ENCODE assay signal across 20 cellular contexts in the genomic region with DNA sequence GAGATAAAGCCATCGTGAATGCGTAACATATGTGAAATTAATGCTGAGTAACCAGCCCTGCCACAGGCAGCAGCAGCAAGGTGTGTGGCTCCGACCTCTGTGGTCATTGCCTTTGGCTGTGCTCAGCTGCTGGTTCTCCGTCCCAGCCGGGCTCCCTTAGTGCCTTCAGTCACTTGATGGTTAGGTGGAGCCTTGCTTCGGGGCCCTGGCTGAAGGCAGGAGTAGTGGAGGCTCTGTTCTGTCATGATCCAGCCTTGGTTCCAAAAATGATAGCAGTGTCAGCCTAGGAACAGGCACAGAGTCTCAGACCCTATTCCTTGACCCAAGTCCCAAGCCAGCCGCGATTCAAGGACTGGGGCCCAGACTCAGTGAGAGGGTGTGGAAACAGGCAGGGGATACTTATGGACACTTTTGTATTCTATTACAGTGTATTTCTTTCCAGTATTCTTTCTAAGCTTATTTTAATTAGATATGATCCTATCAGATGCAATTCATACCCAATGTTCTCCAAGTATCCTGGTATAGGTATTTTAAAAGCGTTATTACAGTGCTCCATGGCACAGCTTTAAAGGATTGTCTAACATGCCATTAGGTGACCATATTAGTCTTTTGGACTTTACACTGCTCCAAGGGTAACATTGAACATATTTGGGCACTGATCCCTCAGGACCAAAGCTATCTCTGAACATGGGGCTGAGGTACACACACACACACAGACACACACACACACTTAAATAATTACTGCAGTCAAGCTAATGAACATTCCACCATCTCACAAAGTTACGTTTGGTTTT. TPM values are rescaled to one million over a fixed set of nuclear protein-coding genes. Genes with fewer than 3 reads are reported as not detected.
"Had no signal": no experiment of that assay in that cellular context is flagged by ENCODE, and none has a peak within 500 bp of the region (broad histone marks: within the 10 kb centered on the region; RNA-seq: fewer than 3 reads in every experiment).

No MANE protein-coding gene starts in this region.

- H3K27ac Mint-ChIP-seq: activated naive CD4-positive, alpha-beta T cell treated with anti-CD3 and anti-CD28 coated beads for 36 hours; activated naive CD8-positive, alpha-beta T cell treated with anti-CD3 and anti-CD28 coated beads, Interleukin-2, amount 50 U/mL, for 24 hours; activated T-cell treated with anti-CD3 and anti-CD28 coated beads, Interleukin-2, amount 50 U/mL, for 72 hours; nephron progenitor cell; stimulated activated memory B cell treated with anti-CD40 and anti-IgM and Interleukin-4, amounts not matched to agents 10 μg/mL and 1 μg/mL and 100 μg/mL, for 72 hours had no signal

- H3K4me1 Mint-ChIP-seq: activated naive CD8-positive, alpha-beta T cell treated with anti-CD3 and anti-CD28 coated beads, Interleukin-2, amount 50 U/mL, for 24 hours; nephron progenitor cell; stimulated activated memory B cell treated with anti-CD40 and anti-IgM and Interleukin-4, amounts not matched to agents 10 μg/mL and 1 μg/mL and 100 μg/mL, for 72 hours had no signal

- H3K4me2 ChIP-seq: smooth muscle cell had no signal

- H3K27me3 Mint-ChIP-seq: activated naive CD8-positive, alpha-beta T cell treated with anti-CD3 and anti-CD28 coated beads, Interleukin-2, amount 50 U/mL, for 24 hours; stimulated activated memory B cell treated with anti-CD40 and anti-IgM and Interleukin-4, amounts not matched to agents 10 μg/mL and 1 μg/mL and 100 μg/mL, for 72 hours had no signal

- H3K4me1 ChIP-seq: foreskin keratinocyte, left lung, sigmoid colon, suprapubic skin, tibial nerve had no signal

- H3K27me3 ChIP-seq: foreskin keratinocyte, sigmoid colon, suprapubic skin, tibial nerve had no signal

- ATAC-seq: activated naive CD8-positive, alpha-beta T cell treated with anti-CD3 and anti-CD28 coated beads, Interleukin-2, amount 50 U/mL, for 24 hours; activated T-cell treated with anti-CD3 and anti-CD28 coated beads, Interleukin-2, amount 50 U/mL, for 72 hours; foreskin keratinocyte; left lung; stimulated activated memory B cell treated with anti-CD40 and anti-IgM and Interleukin-4, amounts not matched to agents 10 μg/mL and 1 μg/mL and 100 μg/mL, for 72 hours had no signal

- H3K9me3 Mint-ChIP-seq: activated naive CD4-positive, alpha-beta T cell treated with anti-CD3 and anti-CD28 coated beads for 36 hours; activated naive CD8-positive, alpha-beta T cell treated with anti-CD3 and anti-CD28 coated beads, Interleukin-2, amount 50 U/mL, for 24 hours; activated T-cell treated with anti-CD3 and anti-CD28 coated beads, Interleukin-2, amount 50 U/mL, for 72 hours; stimulated activated memory B cell treated with anti-CD40 and anti-IgM and Interleukin-4, amounts not matched to agents 10 μg/mL and 1 μg/mL and 100 μg/mL, for 72 hours had no signal

- H3K4me3 ChIP-seq: left lung, sigmoid colon, smooth muscle cell, stomach, suprapubic skin, tibial nerve had no signal

- H3K36me3 ChIP-seq: WERI-Rb-1 had no signal

- H3K27ac ChIP-seq: foreskin keratinocyte, left lung, sigmoid colon, stomach, suprapubic skin, tibial nerve, WERI-Rb-1 had no signal

- DNase-seq: activated CD4-positive, CD25-positive, alpha-beta regulatory T cell treated with anti-CD3 and anti-CD28 coated beads, Interleukin-2, amount 50 U/mL, for 72 hours; activated effector memory CD4-positive, alpha-beta T cell treated with Interleukin-2 at 50 U/mL for 16 hours; activated naive CD4-positive, alpha-beta T cell treated with anti-CD3 and anti-CD28 coated beads for 36 hours; activated naive CD8-positive, alpha-beta T cell treated with anti-CD3 and anti-CD28 coated beads, Interleukin-2, amount 50 U/mL, for 24 hours; activated T-cell treated with anti-CD3 and anti-CD28 coated beads, Interleukin-2, amount 50 U/mL, for 72 hours; foreskin keratinocyte; nephron progenitor cell; sigmoid colon; stimulated activated CD4-positive, alpha-beta T cell treated with anti-CD3 and anti-CD28 coated beads, Interleukin-15, amount 100 ng/mL, for 24 hours; stomach; T-helper 1 cell; WERI-Rb-1 had no signal

- H3K9me3 ChIP-seq: left lung, sigmoid colon, stomach, suprapubic skin had no signal

- FAIRE-seq: endometrium, TTC549 had no signal

- H3K4me3 Mint-ChIP-seq: activated naive CD4-positive, alpha-beta T cell treated with anti-CD3 and anti-CD28 coated beads for 36 hours; activated naive CD8-positive, alpha-beta T cell treated with anti-CD3 and anti-CD28 coated beads, Interleukin-2, amount 50 U/mL, for 24 hours; activated T-cell treated with anti-CD3 and anti-CD28 coated beads, Interleukin-2, amount 50 U/mL, for 72 hours; nephron progenitor cell; stimulated activated memory B cell treated with anti-CD40 and anti-IgM and Interleukin-4, amounts not matched to agents 10 μg/mL and 1 μg/mL and 100 μg/mL, for 72 hours had no signal

RNA-seq across cellular contexts. Expression of gene SCART1, which starts 9.0 kb away (rescaled TPM):
- total RNA-seq: kidney epithelial cell had no signal

RNA-seq across cellular contexts. Expression of gene SPRN, which starts 38.3 kb away (rescaled TPM):
- total RNA-seq: activated naive CD4-positive, alpha-beta T cell treated with anti-CD3 and anti-CD28 coated beads for 36 hours; activated T-cell treated with anti-CD3 and anti-CD28 coated beads, Interleukin-2, amount 50 U/mL, for 72 hours; foreskin keratinocyte; stomach; tibial nerve had no signal
- polyA plus RNA-seq: foreskin keratinocyte had no signal
